Comparison of ENCODE assay signal across 8 cellular contexts in genomic region chr1:164611754-164612642, GRCh38. TPM values are rescaled to one million over a fixed set of nuclear protein-coding genes. Genes with fewer than 3 reads are reported as not detected.
DNase-seq lines count a peak whose midpoint lies in the region; ATAC-seq, FAIRE-seq and TF ChIP-seq lines count a peak whose summit lies in the region.

No MANE protein-coding gene starts in this region.

- peaks cover 8% of the 10 kb centered on the region for H3K79me2 ChIP-seq in astrocyte (ENCODE audit: insufficient read depth, low read length)

- H3K4me1 ChIP-seq in astrocyte (ENCODE audit: insufficient read depth, low read length) = peaks cover 28% of the 10 kb centered on the region

- H3K36me3 Mint-ChIP-seq in astrocyte (ENCODE audit: low read depth, unreplicated experiment) (no peaks in the 10 kb centered on the region), immature natural killer cell (no peaks in the 10 kb centered on the region)
- H3K36me3 Mint-ChIP-seq in activated CD8-positive, alpha-beta memory T cell treated with anti-CD3 and anti-CD28 coated beads, Interleukin-2, amount 10 ng/mL, durations not matched to agents 7 days and 5 days = no peaks in the 10 kb centered on the region

- no peaks in the 10 kb centered on the region for H3K27me3 ChIP-seq in astrocyte (ENCODE audit: insufficient read depth, low read length)

- FAIRE-seq in astrocyte (lab: Jason Lieb, UNC) = peak; percentile 59

- peaks cover 35% of the 10 kb centered on the region for H3K4me1 Mint-ChIP-seq in astrocyte (ENCODE audit: low read depth, unreplicated experiment)
- no peaks in the 10 kb centered on the region for H3K4me1 Mint-ChIP-seq in immature natural killer cell
- no peaks in the 10 kb centered on the region for H3K4me1 Mint-ChIP-seq in activated CD8-positive, alpha-beta memory T cell treated with anti-CD3 and anti-CD28 coated beads, Interleukin-2, amount 10 ng/mL, durations not matched to agents 7 days and 5 days

- H3K27ac ChIP-seq in astrocyte (ENCODE audit: low read depth, low read length) = peak overlapping the region; percentile 33
- H3K27ac ChIP-seq in caudate nucleus (ENCODE audit: low read depth, low read length) = no peak overlapping the region

- TF ChIP-seq CTCF in astrocyte (IDR thresholded peaks at IDR 0.05; ENCODE audit: insufficient read depth, low read depth, low read length) = no peak

- no peak overlapping the region for H3K4me3 ChIP-seq in astrocyte (ENCODE audit: insufficient read depth, low read depth, low read length)

- no peaks in the 10 kb centered on the region for H3K9me3 Mint-ChIP-seq in astrocyte (ENCODE audit: unreplicated experiment)
- H3K9me3 Mint-ChIP-seq in immature natural killer cell = no peaks in the 10 kb centered on the region
- no peaks in the 10 kb centered on the region for H3K9me3 Mint-ChIP-seq in activated CD8-positive, alpha-beta memory T cell treated with anti-CD3 and anti-CD28 coated beads, Interleukin-2, amount 10 ng/mL, durations not matched to agents 7 days and 5 days (ENCODE audit: low read depth)

- H3K4me3 Mint-ChIP-seq in astrocyte (ENCODE audit: unreplicated experiment) (no peak overlapping the region), immature natural killer cell (no peak overlapping the region)
- no peak overlapping the region for H3K4me3 Mint-ChIP-seq in activated CD8-positive, alpha-beta memory T cell treated with anti-CD3 and anti-CD28 coated beads, Interleukin-2, amount 10 ng/mL, durations not matched to agents 7 days and 5 days

- ATAC-seq in activated CD8-positive, alpha-beta memory T cell treated with anti-CD3 and anti-CD28 coated beads, Interleukin-2, amount 10 ng/mL, durations not matched to agents 7 days and 5 days = no peak

- no peak overlapping the region for H2AFZ ChIP-seq in astrocyte (ENCODE audit: low read depth, low read length)

- DNase-seq in A172 (ENCODE audit: low spot score) (peak; percentile 89), NCI-H128 (lab: John Stamatoyannopoulos, UW; ENCODE audit: unreplicated experiment) (peak; percentile 63), astrocyte (ENCODE audit: low read depth) (peak; percentile 91), kidney glomerular epithelial cell (lab: John Stamatoyannopoulos, UW) (peak; percentile 94), caudate nucleus (lab: John Stamatoyannopoulos, UW) (no peak), immature natural killer cell (no peak)
- no peak for DNase-seq in activated CD4-positive, alpha-beta T cell treated with anti-CD3 and anti-CD28 coated beads, Interleukin-2, amount 50 U/mL, for 48 hours
- DNase-seq in activated CD8-positive, alpha-beta memory T cell treated with anti-CD3 and anti-CD28 coated beads, Interleukin-2, amount 10 ng/mL, durations not matched to agents 7 days and 5 days = no peak

- no peaks in the 10 kb centered on the region for H3K36me3 ChIP-seq in astrocyte (ENCODE audit: insufficient read depth, low read length)

- H3K27me3 Mint-ChIP-seq in astrocyte (ENCODE audit: low read depth, unreplicated experiment) = no peaks in the 10 kb centered on the region
- H3K27me3 Mint-ChIP-seq in immature natural killer cell (ENCODE audit: low read depth in 3 of 3) = peaks cover 2 to 7% (median 6%) of the 10 kb centered on the region in 3 donors
- no peaks in the 10 kb centered on the region for H3K27me3 Mint-ChIP-seq in activated CD8-positive, alpha-beta memory T cell treated with anti-CD3 and anti-CD28 coated beads, Interleukin-2, amount 10 ng/mL, durations not matched to agents 7 days and 5 days

- H3K4me2 ChIP-seq in astrocyte (ENCODE audit: low read length) = peak overlapping the region; percentile 65

- peak overlapping the region; percentile 7 for H3K9ac ChIP-seq in astrocyte (ENCODE audit: low read length)

- CTCF ChIA-PET in activated CD8-positive, alpha-beta memory T cell treated with anti-CD3 and anti-CD28 coated beads, Interleukin-2, amount 10 ng/mL, durations not matched to agents 7 days and 5 days (lab: Charles Lee) = no interaction called here

- peak overlapping the region; percentile 67 for H3K27ac Mint-ChIP-seq in astrocyte (ENCODE audit: unreplicated experiment)
- no peak overlapping the region for H3K27ac Mint-ChIP-seq in immature natural killer cell
- H3K27ac Mint-ChIP-seq in activated CD8-positive, alpha-beta memory T cell treated with anti-CD3 and anti-CD28 coated beads, Interleukin-2, amount 10 ng/mL, durations not matched to agents 7 days and 5 days = no peak overlapping the region

- no peaks in the 10 kb centered on the region for H3K9me3 ChIP-seq in astrocyte (ENCODE audit: insufficient read depth, low read depth, low read length)

- H4K20me1 ChIP-seq in astrocyte (ENCODE audit: insufficient read depth, low read length) = no peaks in the 10 kb centered on the region

RNA-seq across cellular contexts. Expression of gene PBX1, which starts 53.0 kb away (rescaled TPM):
- 10.0 and 11.7 TPM in 2 replicates for total RNA-seq in A172 (2014; rRNA removed; shearing (Covaris generic))
- total RNA-seq in astrocyte = 34.2 and 37.2 TPM in 2 replicates
- polyA plus RNA-seq in immature natural killer cell = under 1 TPM in 2 of 3 donors, not detected in 1; 0.40 to 0.72 TPM
- total RNA-seq in activated CD8-positive, alpha-beta memory T cell treated with anti-CD3 and anti-CD28 coated beads, Interleukin-2, amount 10 ng/mL, durations not matched to agents 7 days and 5 days = not detected

Comparison
In these comparisons a context has a peak if more than half of its experiments do, and no peak if none do; other contexts are left out.
1. DNase-seq: peak in A172 (single experiment), NCI-H128 (single experiment), astrocyte (single experiment) and kidney glomerular epithelial cell (single experiment); none in caudate nucleus (0 of 61), activated CD4-positive, alpha-beta T cell treated with anti-CD3 and anti-CD28 coated beads, Interleukin-2, amount 50 U/mL, for 48 hours (0 of 2), immature natural killer cell (0 of 3) and activated CD8-positive, alpha-beta memory T cell treated with anti-CD3 and anti-CD28 coated beads, Interleukin-2, amount 10 ng/mL, durations not matched to agents 7 days and 5 days (single experiment).